ENCODE assay signal across 14 cellular contexts in the genomic region with DNA sequence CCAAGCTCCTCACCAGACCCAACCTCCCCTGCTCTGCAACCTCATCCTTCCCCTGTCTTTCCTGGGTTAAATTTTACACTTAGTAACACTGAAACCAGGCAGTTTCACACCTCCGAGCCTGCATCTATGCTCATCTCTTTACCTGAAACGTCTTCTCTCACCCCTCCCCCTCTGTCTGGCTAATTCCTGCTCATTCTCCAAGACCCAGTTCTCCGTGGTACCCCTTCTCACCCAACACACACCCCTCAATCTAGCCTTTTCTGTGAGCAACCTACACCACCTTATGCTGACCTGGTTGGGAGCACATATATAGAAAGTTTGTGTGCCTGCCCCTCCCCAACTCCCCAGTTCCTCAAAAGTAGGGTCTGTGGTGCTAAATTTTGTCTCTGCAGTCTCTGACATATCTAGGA. TPM values are rescaled to one million over a fixed set of nuclear protein-coding genes. Genes with fewer than 3 reads are reported as not detected.
DNase-seq lines count a peak whose midpoint lies in the region; ATAC-seq, FAIRE-seq and TF ChIP-seq lines count a peak whose summit lies in the region.
"Had no signal": no experiment of that assay in that cellular context is flagged by ENCODE, and none has a peak within 500 bp of the region (broad histone marks: within the 10 kb centered on the region; RNA-seq: fewer than 3 reads in every experiment).

No MANE protein-coding gene starts in this region.

- H3K4me1 ChIP-seq in K562 (replicated peaks in 1 of 2; ENCODE audit: control insufficient read depth in 2 of 2, insufficient read depth in 2 of 2, low read length in 2 of 2), result peaks cover 0 to 3% of the 10 kb centered on the region in 2 experiments; a peak in 1 of 5 replicates
- H3K4me1 ChIP-seq in ascending aorta, result peaks cover 0 to 8% of the 10 kb centered on the region in 2 donors

- no peak overlapping the region for H3K4me3 ChIP-seq in K562
- H3K4me3 ChIP-seq in ascending aorta, result no peak overlapping the region

- H4K20me1 ChIP-seq in K562 (replicated peaks; ENCODE audit: control insufficient read depth, insufficient read depth, low read length), result no peaks in the 10 kb centered on the region

- no peak for TF ChIP-seq CTCF in K562 (IDR thresholded peaks at IDR 0.05 in 2 of 3, conservative IDR thresholded peaks at IDR 0.05 in 1 of 3; ENCODE audit: insufficient read depth in 2 of 3, low read depth in 1 of 3, low read length in 3 of 3)
- TF ChIP-seq CTCF in ascending aorta (IDR thresholded peaks at IDR 0.05), result no peak

- intact Hi-C loops in K562 (cut with micrococcal nuclease), result no loop called here
- intact Hi-C loops in left colon (cut with DNase I, micrococcal nuclease), result no loop called here
- intact Hi-C loops in ascending aorta (cut with DNase I), result no loop called here

- BruUV-seq in K562 (replicated peaks; lab: Mats Ljungman, UMichigan), result no TSS peak

- ATAC-seq in GM18505 (IDR thresholded peaks at IDR 0.05; ENCODE audit: unreplicated experiment) (peak; percentile 45), GM19463 (IDR thresholded peaks at IDR 0.05; ENCODE audit: unreplicated experiment) (peak; percentile 34), HG02943 (IDR thresholded peaks at IDR 0.05; ENCODE audit: low read depth, unreplicated experiment) (peak; percentile 31), K562 (no peak), left colon (no peak)
- ATAC-seq: activated CD4-positive, CD25-positive, alpha-beta regulatory T cell treated with anti-CD3 and anti-CD28 coated beads, Interleukin-2, amount 50 U/mL, for 24 hours; left cardiac atrium had no signal

- in situ Hi-C loops in K562 (cut with MboI), result no loop called here

- no peak for FAIRE-seq in K562 (lab: Jason Lieb, UNC)

- WGBS in K562 (ENCODE audit: insufficient coverage, low coverage, missing lambda C conversion rate), result 16% methylated on average over 3 of the region's 3 CpGs

- H3K79me2 ChIP-seq in K562 (ENCODE audit: control insufficient read depth, insufficient read depth, low read length), result no peaks in the 10 kb centered on the region

- DNase-seq in K562 (ENCODE audit: extremely low read depth in 1 of 4, low spot score in 3 of 4) (no peak), left colon (no peak), EL (no peak), dedifferentiated amniotic fluid mesenchymal stem cell (ENCODE audit: extremely low spot score) (no peak), ascending aorta (ENCODE audit: low spot score in 2 of 2) (no peak)
- DNase-seq: activated naive CD4-positive, alpha-beta T cell treated with anti-CD3 and anti-CD28 coated beads, Interleukin-2, amount 10 ng/mL, durations not matched to agents 7 days and 5 days; left cardiac atrium; NCI-H446 treated with DMSO at 0.1 percent for 48 hours; SIG-M5 had no signal

- no peak for TF ChIP-seq POLR2A in GM18505 (IDR thresholded peaks at IDR 0.05; ENCODE audit: borderline replicate concordance, extremely low read depth, insufficient read depth, insufficient read length)
- no peak for TF ChIP-seq POLR2A in K562 (conservative IDR thresholded peaks at IDR 0.05)

- no peaks in the 10 kb centered on the region for H3K36me3 ChIP-seq in K562 (ENCODE audit: control insufficient read depth, insufficient read depth, low read length)
- no peaks in the 10 kb centered on the region for H3K36me3 ChIP-seq in ascending aorta

- H3K27ac ChIP-seq in K562 (ENCODE audit: extremely low read depth, low read depth, low read length) (no peak overlapping the region), ascending aorta (no peak overlapping the region)

- H2AFZ ChIP-seq in K562 (ENCODE audit: low read depth, low read length), result 0 out of 2 replicates have a peak overlapping the region, but pooled peaks have one; percentile 6

- H3K27me3 ChIP-seq in K562 (ENCODE audit: control insufficient read depth in 2 of 2, insufficient read depth in 2 of 2, low read length in 2 of 2), result 0 out of 5 replicates have a peak, but pooled peaks cover 0 to 4% of the 10 kb centered on the region in 2 experiments
- no peaks in the 10 kb centered on the region for H3K27me3 ChIP-seq in ascending aorta

- no peak overlapping the region for H3K4me2 ChIP-seq in K562 (ENCODE audit: insufficient read depth, low read length)

- H3K9me3 ChIP-seq in K562 (replicated peaks; ENCODE audit: control insufficient read depth, insufficient read depth, low read depth, low read length) (no peaks in the 10 kb centered on the region), ascending aorta (no peaks in the 10 kb centered on the region)

- H3K9me1 ChIP-seq in K562 (ENCODE audit: control insufficient read depth, insufficient read depth, low read length), result no peaks in the 10 kb centered on the region

- POLR2A ChIA-PET in K562 (lab: Yijun Ruan, JAX), result no interaction called here

- TF ChIP-seq RAD21 in K562 (CRISPR knock-in tag; conservative IDR thresholded peaks at IDR 0.05 in 1 of 2, IDR thresholded peaks at IDR 0.05 in 1 of 2), result no peak

- H3K9ac ChIP-seq in K562 (ENCODE audit: insufficient read depth in 1 of 2, low read depth in 2 of 2, low read length in 2 of 2), result no peak overlapping the region; a peak in 1 of 4 replicates

- TF ChIP-seq EP300 in K562 (IDR thresholded peaks at IDR 0.05; ENCODE audit: low read length), result no peak

- CTCF ChIA-PET in K562 (lab: Yijun Ruan, JAX; ENCODE audit: low intra/inter-chr PET ratio), result no interaction called here

TF ChIP-seq in K562, 482 proteins besides CTCF, POLR2A, EP300 and RAD21:
- TF ChIP-seq SMAD2 (IDR thresholded peaks at IDR 0.05; ENCODE audit: low read depth, low read length) (no peak), SIX5 (IDR thresholded peaks at IDR 0.05; ENCODE audit: borderline replicate concordance in 1 of 2, insufficient read depth in 1 of 2, low read depth in 1 of 2, low read length in 2 of 2) (no peak), C11orf30 (IDR thresholded peaks at IDR 0.05; ENCODE audit: low read depth) (no peak), ZNF282 (CRISPR knock-in tag; IDR thresholded peaks at IDR 0.05) (no peak), SAP30 (IDR thresholded peaks at IDR 0.05; ENCODE audit: borderline replicate concordance, insufficient read depth, low read depth, low read length, poor library complexity, severe bottlenecking) (no peak)
- TF ChIP-seq, protein P1, sequence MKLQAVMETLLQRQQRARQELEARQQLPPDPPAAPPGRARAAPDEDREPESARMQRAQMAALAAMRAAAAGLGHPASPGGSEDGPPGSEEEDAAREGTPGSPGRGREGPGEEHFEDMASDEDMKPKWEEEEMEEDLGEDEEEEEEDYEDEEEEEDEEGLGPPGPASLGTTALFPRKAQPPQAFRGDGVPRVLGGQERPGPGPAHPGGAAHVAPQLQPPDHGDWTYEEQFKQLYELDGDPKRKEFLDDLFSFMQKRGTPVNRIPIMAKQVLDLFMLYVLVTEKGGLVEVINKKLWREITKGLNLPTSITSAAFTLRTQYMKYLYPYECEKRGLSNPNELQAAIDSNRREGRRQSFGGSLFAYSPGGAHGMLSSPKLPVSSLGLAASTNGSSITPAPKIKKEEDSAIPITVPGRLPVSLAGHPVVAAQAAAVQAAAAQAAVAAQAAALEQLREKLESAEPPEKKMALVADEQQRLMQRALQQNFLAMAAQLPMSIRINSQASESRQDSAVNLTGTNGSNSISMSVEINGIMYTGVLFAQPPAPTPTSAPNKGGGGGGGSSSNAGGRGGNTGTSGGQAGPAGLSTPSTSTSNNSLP (IDR thresholded peaks at IDR 0.05; ENCODE audit: borderline replicate concordance, low read depth, low read length), result no peak
- TF ChIP-seq, protein P2, sequence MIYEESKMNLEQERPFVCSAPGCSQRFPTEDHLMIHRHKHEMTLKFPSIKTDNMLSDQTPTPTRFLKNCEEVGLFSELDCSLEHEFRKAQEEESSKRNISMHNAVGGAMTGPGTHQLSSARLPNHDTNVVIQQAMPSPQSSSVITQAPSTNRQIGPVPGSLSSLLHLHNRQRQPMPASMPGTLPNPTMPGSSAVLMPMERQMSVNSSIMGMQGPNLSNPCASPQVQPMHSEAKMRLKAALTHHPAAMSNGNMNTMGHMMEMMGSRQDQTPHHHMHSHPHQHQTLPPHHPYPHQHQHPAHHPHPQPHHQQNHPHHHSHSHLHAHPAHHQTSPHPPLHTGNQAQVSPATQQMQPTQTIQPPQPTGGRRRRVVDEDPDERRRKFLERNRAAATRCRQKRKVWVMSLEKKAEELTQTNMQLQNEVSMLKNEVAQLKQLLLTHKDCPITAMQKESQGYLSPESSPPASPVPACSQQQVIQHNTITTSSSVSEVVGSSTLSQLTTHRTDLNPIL (CRISPR knock-in tag; IDR thresholded peaks at IDR 0.05), result no peak

RNA-seq across cellular contexts. Expression of a gene that starts 3.7 kb away (rescaled TPM):
- 0.35 and 0.56 TPM in 2 replicates for total RNA-seq in K562 (2011; cell fraction: chromatin; rRNA removed; ENCODE audit: low replicate concordance)
- 0.17 and 0.39 TPM in 2 replicates for total RNA-seq in K562 (2011; cell fraction: nucleolus; rRNA removed)
- total RNA-seq in K562 (2011; cell fraction: nucleoplasm; rRNA removed), result 0.15 and 0.37 TPM in 2 replicates
- total RNA-seq in K562 (2014; rRNA removed), result 0.29 and 1.1 TPM in 2 replicates
- 0.03 and 0.04 TPM in 2 replicates for total RNA-seq in K562 (2014; rRNA removed; fragmentation: Illumina TruSeq; extraction: Trizol)
- 0.14 and 0.57 TPM in 2 replicates for total RNA-seq in K562 (2015; rRNA removed; fragmentation: Illumina TruSeq; extraction: Trizol)
- total RNA-seq in K562 (2021), result 0.16 and 0.36 TPM in 2 replicates
- polyA plus RNA-seq in K562 (2011; rRNA removed), result 0.01 and 0.11 TPM in 2 replicates
- 0.01 and 0.03 TPM in 2 replicates for polyA plus RNA-seq in K562 (2011; cell fraction: cytosol; rRNA removed)
- 0.13 and 0.20 TPM in 2 replicates for polyA plus RNA-seq in K562 (2011; cell fraction: nucleus; rRNA removed)
- 0.51 and 0.85 TPM in 2 replicates for polyA plus RNA-seq in K562 (2012)
- 0.07 and 0.15 TPM in 2 replicates for polyA plus RNA-seq in K562 (2014; fragmentation: Illumina TruSeq; extraction: Trizol)
- polyA plus RNA-seq in K562 (2014; fragmentation: Nextera tagmentation; extraction: Ambion mirVana), result under 1 TPM in 1 of 2 experiments, not detected in 1; 0.18 TPM
- 0.17 and 0.36 TPM in 2 replicates for polyA plus RNA-seq in K562 (2014; rRNA removed)
- polyA minus RNA-seq in K562 (2011; rRNA and poly(A)+ RNA removed), result 0.04 and 0.06 TPM in 2 replicates
- not detected in 2 replicates for polyA minus RNA-seq in K562 (2011; cell fraction: cytosol; rRNA and poly(A)+ RNA removed)
- 0.11 and 0.13 TPM in 2 replicates for polyA minus RNA-seq in K562 (2011; cell fraction: nucleus; rRNA and poly(A)+ RNA removed)
- total RNA-seq in left colon, result 1 to 10 TPM in 1 of 2 donors, under 1 TPM in 1; 0.67 to 1.6 TPM
- total RNA-seq in ascending aorta, result 21.9 TPM
- polyA plus RNA-seq: CD14-positive monocyte had no signal

Comparison
In these comparisons a context has a peak if more than half of its experiments do, and no peak if none do; other contexts are left out.
1. ATAC-seq: peak in GM18505 (single experiment), GM19463 (single experiment) and HG02943 (single experiment); none in K562 (single experiment) and left colon (single experiment).